ENCODE assay signal across 9 cellular contexts in the genomic region with DNA sequence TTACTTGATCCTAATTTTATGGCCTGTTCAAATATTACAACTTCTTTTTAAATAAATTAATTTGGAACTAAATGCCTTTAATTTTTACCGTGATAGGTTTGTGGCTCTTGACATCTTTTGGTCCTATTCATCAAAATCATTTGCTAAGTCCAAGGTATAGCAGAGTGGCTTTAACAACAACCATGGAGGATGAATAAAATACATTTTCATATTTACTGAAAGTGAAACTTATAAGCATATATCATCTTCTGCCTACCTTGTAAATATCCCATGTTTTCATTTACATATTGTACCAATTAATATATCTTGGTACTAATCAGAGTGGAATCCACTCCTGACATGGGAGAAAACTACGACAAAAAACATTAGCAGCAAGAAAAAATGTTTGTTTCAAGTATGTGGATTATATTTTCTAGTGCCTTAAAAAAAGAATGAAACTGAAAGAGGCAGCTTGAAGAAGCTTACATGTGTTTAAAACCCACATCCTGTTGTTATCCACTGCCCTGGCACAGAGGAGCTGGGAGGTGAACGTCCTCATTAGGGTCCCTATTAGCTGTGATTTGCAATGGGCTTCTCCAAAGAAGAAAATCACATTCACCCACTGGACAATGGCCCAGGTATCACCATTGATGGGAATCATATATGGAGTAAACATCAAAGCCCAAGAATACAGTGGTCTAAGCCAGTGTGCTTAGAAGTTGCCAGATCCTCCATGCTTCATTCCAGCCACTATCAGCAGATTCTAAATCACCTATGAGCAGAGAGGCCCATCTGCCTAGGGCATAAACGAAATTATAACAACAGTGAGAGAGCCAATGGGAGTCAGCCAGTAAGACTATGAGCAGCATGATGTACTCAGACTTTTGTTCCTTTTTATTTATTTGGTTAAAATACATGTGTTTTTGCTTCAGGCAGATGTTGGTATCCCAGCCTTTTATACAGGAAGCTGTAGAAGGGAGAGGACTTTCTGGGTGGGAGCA.
A peak's percentile ranks its signal among the peaks of the same experiment; 100 is the strongest.
DNase-seq lines count a peak whose midpoint lies in the region; ATAC-seq lines count a peak whose summit lies in the region.
"Had no signal": no experiment of that assay in that cellular context is flagged by ENCODE, and none has a peak within 500 bp of the region (broad histone marks: within the 10 kb centered on the region; RNA-seq: fewer than 3 reads in every experiment).

No MANE protein-coding gene starts in this region.

- in situ Hi-C loops in KBM-7 (cut with MboI; ENCODE audit: low pct_unique_long_range_greater_than_20kb, low sequenced_read_pairs): no loop called here

- ATAC-seq in HG03066 (IDR thresholded peaks at IDR 0.05; ENCODE audit: low read depth, unreplicated experiment): peak; percentile 63
- peak; percentile 63 for ATAC-seq in stimulated activated naive CD8-positive, alpha-beta T cell treated with anti-CD3 and anti-CD28 coated beads, Interleukin-15, Interleukin-2, amounts not matched to agents 100 U/mL and 50 U/mL, for 24 hours
- ATAC-seq: body of pancreas had no signal

- DNase-seq in stimulated activated CD4-positive, alpha-beta T cell treated with anti-CD3 and anti-CD28 coated beads, Interleukin-15, amount 100 ng/mL, for 24 hours: peak; percentile 32
- DNase-seq in stimulated activated CD4-positive, alpha-beta T cell treated with anti-CD3 and anti-CD28 coated beads, Interleukin-12 subunit alpha, Interleukin-12 subunit beta, amount 100 ng/mL, for 4 hours: no peak
- peak in 4 of 5 experiments; percentile 9 to 91 (median 36) for DNase-seq in T-helper 2 cell
- peak; percentile 40 for DNase-seq in fibroblast of peridontal ligament (ENCODE audit: extremely low read depth)
- no peak for DNase-seq in stimulated activated naive CD8-positive, alpha-beta T cell treated with anti-CD3 and anti-CD28 coated beads, Interleukin-15, Interleukin-2, amounts not matched to agents 100 U/mL and 50 U/mL, for 24 hours
- no peak for DNase-seq in RKO (ENCODE audit: low spot score)
- DNase-seq in KBM-7: no peak

Comparison
In these comparisons a context has a peak if more than half of its experiments do, and no peak if none do; other contexts are left out.
1. DNase-seq: peak in stimulated activated CD4-positive, alpha-beta T cell treated with anti-CD3 and anti-CD28 coated beads, Interleukin-15, amount 100 ng/mL, for 24 hours (single experiment), T-helper 2 cell (4 of 5) and fibroblast of peridontal ligament (single experiment); none in stimulated activated CD4-positive, alpha-beta T cell treated with anti-CD3 and anti-CD28 coated beads, Interleukin-12 subunit alpha, Interleukin-12 subunit beta, amount 100 ng/mL, for 4 hours (single experiment), stimulated activated naive CD8-positive, alpha-beta T cell treated with anti-CD3 and anti-CD28 coated beads, Interleukin-15, Interleukin-2, amounts not matched to agents 100 U/mL and 50 U/mL, for 24 hours (single experiment), RKO (single experiment) and KBM-7 (single experiment).